ENCODE assay signal across 24 cellular contexts in the genomic region with DNA sequence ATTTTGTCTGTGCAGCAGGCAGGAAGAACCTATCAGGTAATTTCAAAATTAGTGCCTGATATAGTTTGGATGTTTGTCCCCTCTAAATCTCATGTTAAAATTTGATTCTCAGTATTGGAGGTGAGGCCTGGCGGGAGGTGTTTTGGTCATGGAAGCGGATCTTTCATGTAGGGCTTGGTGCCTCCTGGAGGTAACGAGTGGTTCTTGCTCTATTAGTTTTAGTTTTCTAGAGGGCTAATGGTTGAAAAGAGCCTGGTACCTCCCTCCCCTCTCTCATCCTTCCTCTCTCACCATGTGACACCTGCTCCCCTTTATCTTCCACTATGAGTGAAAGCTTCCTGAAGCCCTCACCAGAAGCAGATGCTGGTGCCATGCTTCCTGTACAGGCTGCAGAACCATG.
"Had no signal": no experiment of that assay in that cellular context is flagged by ENCODE, and none has a peak within 500 bp of the region (broad histone marks: within the 10 kb centered on the region; RNA-seq: fewer than 3 reads in every experiment).

No MANE protein-coding gene starts in this region.

- H3K4me1 ChIP-seq: gastrocnemius medialis, heart left ventricle, left lung, prostate gland, right atrium auricular region, sigmoid colon, tibial nerve, upper lobe of left lung had no signal

- DNase-seq: dorsolateral prefrontal cortex; effector CD4-positive, alpha-beta T cell; foreskin fibroblast; gastrocnemius medialis; heart left ventricle; left cardiac atrium; left lung; mesenchymal stem cell; naive thymus-derived CD8-positive, alpha-beta T cell; nephron progenitor cell; nucleus accumbens; sigmoid colon; stimulated activated CD4-positive, alpha-beta T cell treated with anti-CD3 and anti-CD28 coated beads, Interleukin-4, amount 100 ng/mL, for 4 hours; stimulated activated naive CD8-positive, alpha-beta T cell treated with anti-CD3 and anti-CD28 coated beads, Interleukin-15, Interleukin-2, amounts not matched to agents 100 U/mL and 50 U/mL, for 24 hours; substantia nigra; upper lobe of left lung had no signal

- ATAC-seq: esophagus mucosa; gastrocnemius medialis; heart left ventricle; left cardiac atrium; left lung; naive thymus-derived CD8-positive, alpha-beta T cell; stimulated activated memory B cell treated with anti-CD40 and anti-IgM and Interleukin-4, amounts not matched to agents 10 μg/mL and 1 μg/mL and 100 μg/mL, for 72 hours; stimulated activated naive CD8-positive, alpha-beta T cell treated with anti-CD3 and anti-CD28 coated beads, Interleukin-15, Interleukin-2, amounts not matched to agents 100 U/mL and 50 U/mL, for 24 hours had no signal

- H3K4me1 Mint-ChIP-seq: stimulated activated memory B cell treated with anti-CD40 and anti-IgM and Interleukin-4, amounts not matched to agents 10 μg/mL and 1 μg/mL and 100 μg/mL, for 72 hours had no signal

- H2AFZ ChIP-seq: hepatocyte had no signal

- H3K9me3 Mint-ChIP-seq: nephron progenitor cell; stimulated activated memory B cell treated with anti-CD40 and anti-IgM and Interleukin-4, amounts not matched to agents 10 μg/mL and 1 μg/mL and 100 μg/mL, for 72 hours had no signal

- H3K4me3 Mint-ChIP-seq: naive thymus-derived CD8-positive, alpha-beta T cell; nephron progenitor cell; stimulated activated memory B cell treated with anti-CD40 and anti-IgM and Interleukin-4, amounts not matched to agents 10 μg/mL and 1 μg/mL and 100 μg/mL, for 72 hours had no signal

- H3K9me3 ChIP-seq: gastrocnemius medialis, left lung, prostate gland, right atrium auricular region, sigmoid colon, thoracic aorta, upper lobe of left lung had no signal

- H3K27ac Mint-ChIP-seq: naive thymus-derived CD8-positive, alpha-beta T cell; nephron progenitor cell; stimulated activated memory B cell treated with anti-CD40 and anti-IgM and Interleukin-4, amounts not matched to agents 10 μg/mL and 1 μg/mL and 100 μg/mL, for 72 hours had no signal

- H3K4me3 ChIP-seq: dorsolateral prefrontal cortex, gastrocnemius medialis, heart left ventricle, hepatocyte, left lung, prostate gland, right atrium auricular region, sigmoid colon, thoracic aorta, tibial nerve, upper lobe of left lung had no signal

- H3K27ac ChIP-seq: dorsolateral prefrontal cortex, epithelial cell of prostate, gastrocnemius medialis, heart left ventricle, hepatocyte, left lung, prostate gland, right atrium auricular region, sigmoid colon, thoracic aorta, tibial nerve, upper lobe of left lung had no signal

- H3K79me2 ChIP-seq: hepatocyte had no signal

- H3K36me3 Mint-ChIP-seq: naive thymus-derived CD8-positive, alpha-beta T cell; stimulated activated memory B cell treated with anti-CD40 and anti-IgM and Interleukin-4, amounts not matched to agents 10 μg/mL and 1 μg/mL and 100 μg/mL, for 72 hours had no signal

- H3K36me3 ChIP-seq: gastrocnemius medialis, heart left ventricle, left lung, prostate gland, right atrium auricular region, sigmoid colon, thoracic aorta, tibial nerve, upper lobe of left lung had no signal

- H3K4me2 ChIP-seq: hepatocyte had no signal

- H3K27me3 ChIP-seq: dorsolateral prefrontal cortex, gastrocnemius medialis, hepatocyte, left lung, right atrium auricular region, sigmoid colon, tibial nerve, upper lobe of left lung had no signal

- H3K27me3 Mint-ChIP-seq: stimulated activated memory B cell treated with anti-CD40 and anti-IgM and Interleukin-4, amounts not matched to agents 10 μg/mL and 1 μg/mL and 100 μg/mL, for 72 hours had no signal
